25 cellular contexts compared by ENCODE assay signal in the genomic region with DNA sequence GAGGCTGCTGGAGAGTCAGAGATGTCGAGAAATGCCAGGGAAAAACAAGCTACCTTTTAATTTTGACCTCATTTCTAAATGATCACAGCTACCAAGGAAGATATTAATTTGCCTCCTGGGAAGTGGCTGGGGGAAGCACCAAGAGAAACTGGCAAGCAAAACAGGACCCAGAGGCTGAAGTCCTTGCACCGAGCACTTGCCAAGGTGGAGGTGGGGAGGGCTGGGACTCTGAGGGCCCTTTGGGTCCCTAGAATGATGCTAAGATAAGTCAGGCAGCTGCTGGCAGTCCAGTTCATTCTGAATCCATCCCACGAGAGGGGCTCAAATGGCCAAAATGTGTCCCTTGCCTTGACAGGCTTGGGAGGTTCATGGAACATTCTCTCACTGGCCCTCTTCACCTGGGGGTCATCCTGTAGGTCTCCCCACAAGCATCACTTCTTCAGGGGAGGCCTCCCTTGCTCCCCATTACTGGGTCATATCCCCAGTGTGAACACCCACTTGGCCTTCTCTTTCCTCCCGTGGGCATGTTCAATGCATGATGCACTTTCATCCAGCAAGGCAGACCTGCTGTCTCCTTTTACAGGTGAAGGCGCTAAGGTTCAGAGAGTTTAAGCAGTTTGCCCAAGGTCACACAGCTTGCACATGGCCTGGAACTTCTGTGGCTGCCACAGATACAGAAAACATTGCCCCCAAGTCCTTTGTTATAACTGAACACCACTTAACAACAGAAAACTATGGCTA. TPM values are rescaled to one million over a fixed set of nuclear protein-coding genes. Genes with fewer than 3 reads are reported as not detected.
DNase-seq lines count a peak whose midpoint lies in the region; ATAC-seq, FAIRE-seq and TF ChIP-seq lines count a peak whose summit lies in the region.
"Had no signal": no experiment of that assay in that cellular context is flagged by ENCODE, and none has a peak within 500 bp of the region (broad histone marks: within the 10 kb centered on the region; RNA-seq: fewer than 3 reads in every experiment).

No MANE protein-coding gene starts in this region.

- no peak for FAIRE-seq in HepG2 (lab: Jason Lieb, UNC)
- FAIRE-seq: A204.1, GM18507, urothelium cell line had no signal

- no peak for ATAC-seq in HepG2
- ATAC-seq in sciatic nerve = no peak
- ATAC-seq in HG03045 (IDR thresholded peaks at IDR 0.05; ENCODE audit: unreplicated experiment) = no peak
- ATAC-seq in upper lobe of right lung = no peak
- ATAC-seq: heart left ventricle, left ventricle myocardium superior, psoas muscle had no signal

- DNase-seq in activated CD8-positive, alpha-beta memory T cell treated with anti-CD3 and anti-CD28 coated beads, Interleukin-2, amount 50 U/mL, for 48 hours = peak; percentile 37
- DNase-seq in activated CD8-positive, alpha-beta memory T cell treated with anti-CD3 and anti-CD28 coated beads, Interleukin-2, amount 50 U/mL, for 4 hours = no peak
- DNase-seq in HepG2 (ENCODE audit: low spot score) (no peak), sciatic nerve (ENCODE audit: low spot score) (peak; percentile 25), upper lobe of right lung (no peak), H7 (no peak)
- DNase-seq: activated CD4-positive, alpha-beta T cell treated with anti-CD3 and anti-CD28 coated beads for 4 hours; aorta; heart left ventricle; left ventricle myocardium superior; stimulated activated CD4-positive, alpha-beta T cell treated with anti-CD3 and anti-CD28 coated beads, Interleukin-2, amount 100 ng/mL, for 24 hours had no signal

- H3K27me3 Mint-ChIP-seq in brain = no peaks in the 10 kb centered on the region

- H3K4me1 ChIP-seq in HepG2 (ENCODE audit: insufficient read depth, low read length) (peaks cover 33% of the 10 kb centered on the region), upper lobe of right lung (no peaks in the 10 kb centered on the region)
- H3K4me1 ChIP-seq: psoas muscle had no signal

- TF ChIP-seq EP300 in HepG2 (IDR thresholded peaks at IDR 0.05; ENCODE audit: low read depth in 2 of 2, low read length in 2 of 2) (no peak), HepG2 (CRISPR knock-in tag; IDR thresholded peaks at IDR 0.05; ENCODE audit: borderline replicate concordance) (no peak)

- no peak overlapping the region for H3K9ac ChIP-seq in HepG2 (ENCODE audit: insufficient read depth, low read depth, low read length)

- H3K36me3 Mint-ChIP-seq in brain = no peaks in the 10 kb centered on the region
- H3K36me3 Mint-ChIP-seq: activated naive CD8-positive, alpha-beta T cell had no signal

- intact Hi-C loops in HepG2 (cut with micrococcal nuclease; ENCODE audit: unreplicated experiment) = loop anchor here (10.0 kb wide), 1 partner anchor 328 kb away; no protein-coding TSS in a partner anchor
- intact Hi-C loops in sciatic nerve (cut with DNase I) = no loop called here
- intact Hi-C loops in upper lobe of right lung (cut with DNase I) = no loop called here

- H2AFZ ChIP-seq in HepG2 (ENCODE audit: low read length) = no peak overlapping the region

- peaks cover 6 to 76% of the 10 kb centered on the region in 2 experiments; a peak in 4 of 5 replicates for H3K27me3 ChIP-seq in HepG2 (ENCODE audit: control insufficient read depth in 1 of 2, insufficient read depth in 2 of 2, low read length in 2 of 2)
- peaks cover 51% of the 10 kb centered on the region for H3K27me3 ChIP-seq in upper lobe of right lung
- no peaks in the 10 kb centered on the region for H3K27me3 ChIP-seq in H7 (ENCODE audit: control insufficient read depth, insufficient read depth, low read length)

- H3K79me2 ChIP-seq in HepG2 (ENCODE audit: insufficient read depth, low read length) = no peaks in the 10 kb centered on the region

- BruUV-seq in HepG2 (replicated peaks; lab: Mats Ljungman, UMichigan) = no TSS peak

- H3K27ac ChIP-seq in HepG2 (ENCODE audit: extremely low read length, insufficient read depth, low read length) (no peak overlapping the region), upper lobe of right lung (no peak overlapping the region)
- H3K27ac ChIP-seq: heart left ventricle, psoas muscle had no signal

- CTCF ChIA-PET in HepG2 (lab: Yijun Ruan, JAX; ENCODE audit: low intra/inter-chr PET ratio, low total read pairs) = no interaction called here

- no peak overlapping the region for H3K4me2 ChIP-seq in HepG2 (ENCODE audit: low read depth, low read length)

- TF ChIP-seq CTCF in brain (conservative IDR thresholded peaks at IDR 0.05) (no peak), HepG2 (CRISPR knock-in tag; IDR thresholded peaks at IDR 0.05) (no peak), upper lobe of right lung (IDR thresholded peaks at IDR 0.05) (no peak)

- H4K20me1 ChIP-seq in HepG2 (ENCODE audit: insufficient read depth, low read length) = no peaks in the 10 kb centered on the region

- peak overlapping the region; percentile 55 to 93 (median 85) for H3K27ac Mint-ChIP-seq in brain
- H3K27ac Mint-ChIP-seq: activated naive CD8-positive, alpha-beta T cell; activated T-helper 1 cell treated with anti-CD3 and anti-CD28 coated beads, Interleukin-12 subunit alpha, Interleukin-12 subunit beta, Interleukin-2, Interleukin-4 antibody, amounts not matched to agents 30 ng/mL and 10 ng/mL and 1 ng/mL, durations not matched to agents 14 hours and 24 hours and 36 hours; T-helper 1 cell treated with Interleukin-12 subunit alpha and Interleukin-12 subunit beta and Interleukin-4 antibody, amounts not matched to agents 30 μg/mL and 1 μg/mL, for 36 hours had no signal

- TF ChIP-seq RAD21 in HepG2 (CRISPR knock-in tag; IDR thresholded peaks at IDR 0.05) = no peak

- H3K9me3 ChIP-seq in HepG2 (ENCODE audit: low read length) (no peaks in the 10 kb centered on the region), upper lobe of right lung (no peaks in the 10 kb centered on the region)
- H3K9me3 ChIP-seq: heart left ventricle, psoas muscle had no signal

- TF ChIP-seq POLR2A in HepG2 (IDR thresholded peaks at IDR 0.05; ENCODE audit: insufficient read depth in 1 of 2, low read depth in 2 of 2, low read length in 2 of 2) = no peak

- POLR2A ChIA-PET in HepG2 (lab: Yijun Ruan, JAX) = no interaction called here

- H3K36me3 ChIP-seq in HepG2 (replicated peaks in 1 of 2; ENCODE audit: control insufficient read depth in 1 of 2, insufficient read depth in 2 of 2, low read length in 2 of 2) (no peaks in the 10 kb centered on the region), upper lobe of right lung (no peaks in the 10 kb centered on the region), H7 (replicated peaks; ENCODE audit: control insufficient read depth, insufficient read depth, low read length) (no peaks in the 10 kb centered on the region)
- H3K36me3 ChIP-seq: heart left ventricle had no signal

- peaks cover 0 to 6% (median 0%) of the 10 kb centered on the region in 5 experiments for H3K9me3 Mint-ChIP-seq in brain
- H3K9me3 Mint-ChIP-seq: activated T-helper 1 cell treated with anti-CD3 and anti-CD28 coated beads, Interleukin-12 subunit alpha, Interleukin-12 subunit beta, Interleukin-2, Interleukin-4 antibody, amounts not matched to agents 30 ng/mL and 10 ng/mL and 1 ng/mL, durations not matched to agents 14 hours and 24 hours and 36 hours; central memory CD8-positive, alpha-beta T cell; T-helper 1 cell treated with Interleukin-12 subunit alpha and Interleukin-12 subunit beta and Interleukin-4 antibody, amounts not matched to agents 30 μg/mL and 1 μg/mL, for 36 hours had no signal

- peaks cover 39% of the 10 kb centered on the region for H3K4me1 Mint-ChIP-seq in brain
- H3K4me1 Mint-ChIP-seq: central memory CD8-positive, alpha-beta T cell had no signal

- peak overlapping the region in 3 of 5 experiments; percentile 26 to 52 (median 36) for H3K4me3 Mint-ChIP-seq in brain
- H3K4me3 Mint-ChIP-seq: activated naive CD8-positive, alpha-beta T cell; activated T-helper 1 cell treated with anti-CD3 and anti-CD28 coated beads, Interleukin-12 subunit alpha, Interleukin-12 subunit beta, Interleukin-2, Interleukin-4 antibody, amounts not matched to agents 30 ng/mL and 10 ng/mL and 1 ng/mL, durations not matched to agents 14 hours and 24 hours and 36 hours; central memory CD8-positive, alpha-beta T cell; T-helper 1 cell treated with Interleukin-12 subunit alpha and Interleukin-12 subunit beta and Interleukin-4 antibody, amounts not matched to agents 30 μg/mL and 1 μg/mL, for 36 hours had no signal

- in situ Hi-C loops in HepG2 (cut with HindIII; ENCODE audit: extremely low pct_ligation_motif_present, low pct_unique_long_range_greater_than_20kb) = loop anchor here (5.0 to 25.0 kb wide), 3 partner anchors 331 to 646 kb away; no protein-coding TSS in a partner anchor

- H3K4me3 ChIP-seq in HepG2 (replicated peaks in 1 of 3; ENCODE audit: insufficient read depth in 1 of 3, low read depth in 2 of 3, low read length in 3 of 3) (no peak overlapping the region), upper lobe of right lung (no peak overlapping the region), H7 (ENCODE audit: insufficient read depth, low read depth, low read length) (no peak overlapping the region)
- H3K4me3 ChIP-seq: heart left ventricle, psoas muscle had no signal

- 11% methylated on average over 5 of the region's 5 CpGs for WGBS in HepG2 (ENCODE audit: low lambda C conversion rate)

RNA-seq across cellular contexts. Expression of gene BLCAP, which starts 39.1 kb away (rescaled TPM):
- polyA plus RNA-seq in brain (ENCODE audit: insufficient read depth, low read depth, low replicate concordance) = 201 TPM
- total RNA-seq in HepG2 (2016; rRNA removed; fragmentation: Illumina TruSeq; extraction: Trizol) = 34.9 and 52.4 TPM in 2 replicates
- 17.2 and 22.5 TPM in 2 replicates for total RNA-seq in HepG2 (2016; cell fraction: cytosol; rRNA removed; fragmentation: Illumina TruSeq; extraction: Trizol; ENCODE audit: low read depth)
- 38.0 and 49.3 TPM in 2 replicates for total RNA-seq in HepG2 (2016; cell fraction: insoluble cytoplasmic fraction; rRNA removed; fragmentation: Illumina TruSeq; extraction: Trizol)
- total RNA-seq in HepG2 (2016; cell fraction: membrane; rRNA removed; fragmentation: Illumina TruSeq; extraction: Trizol) = 51.0 and 56.2 TPM in 2 replicates
- 51.2 and 62.7 TPM in 2 replicates for total RNA-seq in HepG2 (2016; cell fraction: nucleus; rRNA removed; fragmentation: Illumina TruSeq; extraction: Trizol)
- polyA plus RNA-seq in HepG2 (2011; rRNA removed) = 86.8 and 87.3 TPM in 2 replicates
- polyA plus RNA-seq in HepG2 (2011; cell fraction: cytosol; rRNA removed) = 70.1 and 103 TPM in 2 replicates
- polyA plus RNA-seq in HepG2 (2011; cell fraction: nucleus; rRNA removed) = 88.0 and 105 TPM in 2 replicates
- polyA plus RNA-seq in HepG2 (2012) = 48.1 and 53.7 TPM in 2 replicates
- polyA plus RNA-seq in HepG2 (2016; cell fraction: cytosol; fragmentation: Illumina TruSeq; extraction: Trizol; ENCODE audit: low read depth) = 20.3 and 24.7 TPM in 2 replicates
- 48.7 and 55.1 TPM in 2 replicates for polyA plus RNA-seq in HepG2 (2016; cell fraction: insoluble cytoplasmic fraction; fragmentation: Illumina TruSeq; extraction: Trizol; ENCODE audit: low read depth)
- 52.2 and 55.0 TPM in 2 replicates for polyA plus RNA-seq in HepG2 (2016; cell fraction: membrane; fragmentation: Illumina TruSeq; extraction: Trizol; ENCODE audit: low read depth)
- polyA plus RNA-seq in HepG2 (2016; cell fraction: nucleus; fragmentation: Illumina TruSeq; extraction: Trizol; ENCODE audit: insufficient read depth, low read depth) = 97.6 and 101 TPM in 2 replicates
- polyA minus RNA-seq in HepG2 (2011; rRNA and poly(A)+ RNA removed; ENCODE audit: low replicate concordance) = 129 and 137 TPM in 2 replicates
- 28.5 and 36.9 TPM in 2 replicates for polyA minus RNA-seq in HepG2 (2011; cell fraction: cytosol; rRNA and poly(A)+ RNA removed)
- polyA minus RNA-seq in HepG2 (2011; cell fraction: nucleus; rRNA and poly(A)+ RNA removed) = 87.7 and 95.1 TPM in 2 replicates
- 58.4 TPM for total RNA-seq in sciatic nerve
- total RNA-seq in upper lobe of right lung = 74.8 TPM
- total RNA-seq in H7 (2014; rRNA removed; shearing (Covaris generic)) = 58.9 and 72.8 TPM in 2 replicates

RNA-seq across cellular contexts. Expression of gene NNAT, which starts 45.7 kb away (rescaled TPM):
- polyA plus RNA-seq in brain (ENCODE audit: insufficient read depth, low read depth, low replicate concordance) = 26.3 TPM
- not detected in 2 replicates for total RNA-seq in HepG2 (2016; rRNA removed; fragmentation: Illumina TruSeq; extraction: Trizol)
- total RNA-seq in HepG2 (2016; cell fraction: cytosol; rRNA removed; fragmentation: Illumina TruSeq; extraction: Trizol; ENCODE audit: low read depth) = not detected in 2 replicates
- not detected in 2 replicates for total RNA-seq in HepG2 (2016; cell fraction: insoluble cytoplasmic fraction; rRNA removed; fragmentation: Illumina TruSeq; extraction: Trizol)
- total RNA-seq in HepG2 (2016; cell fraction: membrane; rRNA removed; fragmentation: Illumina TruSeq; extraction: Trizol) = not detected in 2 replicates
- not detected in 2 replicates for total RNA-seq in HepG2 (2016; cell fraction: nucleus; rRNA removed; fragmentation: Illumina TruSeq; extraction: Trizol)
- not detected in 2 replicates for polyA plus RNA-seq in HepG2 (2011; rRNA removed)
- polyA plus RNA-seq in HepG2 (2011; cell fraction: cytosol; rRNA removed) = not detected in 2 replicates
- polyA plus RNA-seq in HepG2 (2011; cell fraction: nucleus; rRNA removed) = not detected in 2 replicates
- polyA plus RNA-seq in HepG2 (2012) = 1.4 and 1.6 TPM in 2 replicates
- not detected in 2 replicates for polyA plus RNA-seq in HepG2 (2016; cell fraction: cytosol; fragmentation: Illumina TruSeq; extraction: Trizol; ENCODE audit: low read depth)
- not detected in 2 replicates for polyA plus RNA-seq in HepG2 (2016; cell fraction: insoluble cytoplasmic fraction; fragmentation: Illumina TruSeq; extraction: Trizol; ENCODE audit: low read depth)
- polyA plus RNA-seq in HepG2 (2016; cell fraction: membrane; fragmentation: Illumina TruSeq; extraction: Trizol; ENCODE audit: low read depth) = not detected in 2 replicates
- not detected in 2 replicates for polyA plus RNA-seq in HepG2 (2016; cell fraction: nucleus; fragmentation: Illumina TruSeq; extraction: Trizol; ENCODE audit: insufficient read depth, low read depth)
- polyA minus RNA-seq in HepG2 (2011; rRNA and poly(A)+ RNA removed; ENCODE audit: low replicate concordance) = not detected in 2 replicates
- not detected in 2 replicates for polyA minus RNA-seq in HepG2 (2011; cell fraction: cytosol; rRNA and poly(A)+ RNA removed)
- not detected in 2 replicates for polyA minus RNA-seq in HepG2 (2011; cell fraction: nucleus; rRNA and poly(A)+ RNA removed)
- total RNA-seq in sciatic nerve = 2.1 TPM
- 0.43 TPM for total RNA-seq in upper lobe of right lung
- 205 and 219 TPM in 2 replicates for total RNA-seq in H7 (2014; rRNA removed; shearing (Covaris generic))
- total RNA-seq: H4, LHCN-M2, SK-MEL-5, smooth muscle cell had no signal

Comparison
In these comparisons a context has a peak if more than half of its experiments do, and no peak if none do; other contexts are left out.
1. DNase-seq: peak in activated CD8-positive, alpha-beta memory T cell treated with anti-CD3 and anti-CD28 coated beads, Interleukin-2, amount 50 U/mL, for 48 hours (single experiment) and sciatic nerve (single experiment); none in activated CD8-positive, alpha-beta memory T cell treated with anti-CD3 and anti-CD28 coated beads, Interleukin-2, amount 50 U/mL, for 4 hours (single experiment), HepG2 (single experiment), upper lobe of right lung (single experiment) and H7 (single experiment).
2. RNA of gene NNAT, which starts 45.7 kb away (total RNA-seq): 205 to 219 TPM in H7; 2.1 TPM in sciatic nerve (single experiment), 0.43 TPM in upper lobe of right lung (single experiment) and not detected in HepG2; every median in the first group is over 10 times any median in the second.